Comparison of ENCODE assay signal across 9 cellular contexts in the genomic region with DNA sequence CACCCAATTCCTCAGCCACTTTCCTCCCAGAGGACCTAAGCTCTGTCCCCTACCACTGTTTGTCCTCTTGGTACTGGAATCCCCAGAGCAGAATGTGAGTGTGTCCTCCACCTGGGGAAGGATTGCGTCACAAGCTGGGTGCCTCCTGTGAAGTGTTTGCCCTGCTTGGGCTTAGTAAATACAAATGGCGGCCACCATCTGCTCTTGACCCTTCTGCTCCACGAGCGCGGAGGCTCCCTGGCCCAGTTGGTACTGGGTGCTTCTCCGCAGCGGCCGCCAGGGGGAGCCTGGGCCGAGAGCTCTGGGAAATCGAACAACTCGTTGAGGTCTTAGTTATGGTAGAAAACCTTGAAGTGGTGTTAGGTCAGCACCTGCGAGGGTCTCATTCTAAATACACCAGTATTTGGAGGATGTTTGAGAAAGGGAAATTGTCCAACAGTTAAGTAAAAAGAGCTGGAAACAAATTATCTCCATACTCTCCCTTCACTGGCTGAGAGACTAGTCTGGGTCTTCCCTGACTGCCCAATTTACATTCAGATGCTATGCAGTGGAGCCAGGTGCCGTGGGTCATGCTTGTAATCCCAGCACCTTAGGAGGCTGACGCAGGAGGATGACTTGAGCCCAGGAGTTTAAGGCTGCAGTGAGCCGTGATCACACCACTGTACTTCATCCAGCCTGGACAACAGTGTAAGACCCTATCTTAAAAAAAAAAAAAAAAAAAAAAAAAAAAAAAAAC.
DNase-seq lines count a peak whose midpoint lies in the region; ATAC-seq and TF ChIP-seq lines count a peak whose summit lies in the region.
"Had no signal": no experiment of that assay in that cellular context is flagged by ENCODE, and none has a peak within 500 bp of the region (broad histone marks: within the 10 kb centered on the region; RNA-seq: fewer than 3 reads in every experiment).

No MANE protein-coding gene starts in this region.

- intact Hi-C loops in head of caudate nucleus (cut with DNase I) (no loop called here), gastrocnemius medialis (cut with DNase I; ENCODE audit: low total_unique reads) (loop anchor here (1.0 to 10.0 kb wide), 3 partner anchors 215 to 295 kb away; no protein-coding TSS in a partner anchor)

- ATAC-seq in GM21367 (IDR thresholded peaks at IDR 0.05; ENCODE audit: unreplicated experiment) (peak; percentile 67), gastrocnemius medialis (peak; percentile 65 to 86), GM21381 (IDR thresholded peaks at IDR 0.05; ENCODE audit: unreplicated experiment) (no peak)

- H3K27ac ChIP-seq in C4-2B (no peak overlapping the region), gastrocnemius medialis (no peak overlapping the region)
- H3K27ac ChIP-seq: epithelial cell of prostate had no signal

- no peaks in the 10 kb centered on the region for H3K27me3 ChIP-seq in gastrocnemius medialis

- H3K4me3 ChIP-seq in gastrocnemius medialis: no peak overlapping the region

- peaks cover 0 to 6% of the 10 kb centered on the region in 2 donors for H3K4me1 ChIP-seq in gastrocnemius medialis

- no peaks in the 10 kb centered on the region for H3K36me3 ChIP-seq in gastrocnemius medialis

- TF ChIP-seq POLR2A in gastrocnemius medialis (IDR thresholded peaks at IDR 0.05): no peak

- in situ Hi-C loops in gastrocnemius medialis (cut with MboI; ENCODE audit: low sequenced_read_pairs in 4 of 4): loop anchor here (5.0 to 10.0 kb wide), 4 partner anchors 65 to 303 kb away; no protein-coding TSS in a partner anchor

- DNase-seq in NCI-H524 treated with DMSO at 0.1 percent for 48 hours (lab: John Stamatoyannopoulos, UW) (peak; percentile 89), head of caudate nucleus (peak in 41 of 42 donors; percentile 32 to 84 (median 58)), gastrocnemius medialis (peak in 1 of 2 donors; percentile 36), NCI-H2171 treated with DMSO at 0.1 percent for 48 hours (lab: John Stamatoyannopoulos, UW) (no peak)
- peak; percentile 39 for DNase-seq in activated T-cell treated with anti-CD3 and anti-CD28 coated beads, Interleukin-2, amount 50 U/mL, for 1 hour

- H3K9me3 ChIP-seq in gastrocnemius medialis: no peaks in the 10 kb centered on the region

- TF ChIP-seq CTCF in C4-2B (conservative IDR thresholded peaks at IDR 0.05): peak; percentile 97
- TF ChIP-seq CTCF in gastrocnemius medialis (IDR thresholded peaks at IDR 0.05 in 4 of 5, conservative IDR thresholded peaks at IDR 0.05 in 1 of 5): peak; percentile 48 to 82 (median 66)
